1 cellular context compared by ENCODE assay signal in the genomic region with DNA sequence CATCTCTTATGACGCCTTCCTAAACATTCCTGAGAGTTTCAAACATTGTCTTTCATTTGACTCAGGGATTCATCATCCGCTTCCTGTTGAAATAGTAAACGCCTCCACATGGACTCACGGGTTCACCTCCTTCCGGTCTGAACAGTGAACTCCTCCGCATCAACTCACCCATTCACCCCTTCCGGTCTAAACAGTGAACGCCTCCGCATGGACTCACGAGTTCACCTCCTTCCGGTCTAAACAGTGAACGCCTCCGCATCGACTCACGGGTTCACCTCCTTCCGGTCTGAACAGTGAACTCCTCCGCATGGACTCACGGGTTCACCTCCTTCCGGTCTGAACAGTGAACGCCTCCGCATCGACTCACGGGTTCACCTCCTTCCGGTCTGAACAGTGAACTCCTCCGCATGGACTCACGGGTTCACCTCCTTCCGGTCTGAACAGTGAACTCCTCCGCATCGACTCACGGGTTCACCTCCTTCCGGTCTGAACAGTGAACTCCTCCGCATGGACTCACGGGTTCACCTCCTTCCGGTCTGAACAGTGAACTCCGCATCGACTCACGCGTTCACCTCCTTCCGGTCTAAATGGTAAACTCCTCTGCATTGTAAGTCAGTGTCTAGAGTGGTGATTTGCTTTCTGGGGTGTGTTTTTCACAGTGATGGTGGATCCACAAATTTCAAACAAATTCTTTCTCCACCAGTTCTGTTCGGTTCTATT.
TF ChIP-seq lines count a peak whose summit lies in the region.
"Not testable (repeated sequence)": the region's sequence is repeated elsewhere in the genome, so short reads cannot be mapped to it uniquely, and the experiment has no call there.

No MANE protein-coding gene starts in this region.

TF ChIP-seq in K562, 482 proteins besides CTCF, POLR2A, EP300 and RAD21:
- TF ChIP-seq ELF1 (tag; IDR thresholded peaks at IDR 0.05) = peak; percentile 90
- TF ChIP-seq GABPA (tag; conservative IDR thresholded peaks at IDR 0.05; ENCODE audit: low read depth) = peak; percentile 95
- peak; percentile 72 for TF ChIP-seq GABPB1 (CRISPR knock-in tag; IDR thresholded peaks at IDR 0.05)
- TF ChIP-seq, protein P1, sequence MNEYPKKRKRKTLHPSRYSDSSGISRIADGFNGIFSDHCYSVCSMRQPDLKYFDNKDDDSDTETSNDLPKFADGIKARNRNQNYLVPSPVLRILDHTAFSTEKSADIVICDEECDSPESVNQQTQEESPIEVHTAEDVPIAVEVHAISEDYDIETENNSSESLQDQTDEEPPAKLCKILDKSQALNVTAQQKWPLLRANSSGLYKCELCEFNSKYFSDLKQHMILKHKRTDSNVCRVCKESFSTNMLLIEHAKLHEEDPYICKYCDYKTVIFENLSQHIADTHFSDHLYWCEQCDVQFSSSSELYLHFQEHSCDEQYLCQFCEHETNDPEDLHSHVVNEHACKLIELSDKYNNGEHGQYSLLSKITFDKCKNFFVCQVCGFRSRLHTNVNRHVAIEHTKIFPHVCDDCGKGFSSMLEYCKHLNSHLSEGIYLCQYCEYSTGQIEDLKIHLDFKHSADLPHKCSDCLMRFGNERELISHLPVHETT (CRISPR knock-in tag; conservative IDR thresholded peaks at IDR 0.05 in 1 of 2, IDR thresholded peaks at IDR 0.05 in 1 of 2) = peak in 1 of 2 experiments; percentile 61; a peak in 1 of 4 replicates
- 0 out of 2 replicates have a peak, but pooled peaks have one; percentile 41 for TF ChIP-seq CBX1 (IDR thresholded peaks at IDR 0.05; ENCODE audit: low read depth)
- TF ChIP-seq NR2C2 (CRISPR knock-in tag; IDR thresholded peaks at IDR 0.05) = not testable (repeated sequence)
- TF ChIP-seq NR2C2 (tag; IDR thresholded peaks at IDR 0.05) = 0 out of 2 replicates have a peak, but pooled peaks have one; percentile 44
- TF ChIP-seq, protein P2, sequence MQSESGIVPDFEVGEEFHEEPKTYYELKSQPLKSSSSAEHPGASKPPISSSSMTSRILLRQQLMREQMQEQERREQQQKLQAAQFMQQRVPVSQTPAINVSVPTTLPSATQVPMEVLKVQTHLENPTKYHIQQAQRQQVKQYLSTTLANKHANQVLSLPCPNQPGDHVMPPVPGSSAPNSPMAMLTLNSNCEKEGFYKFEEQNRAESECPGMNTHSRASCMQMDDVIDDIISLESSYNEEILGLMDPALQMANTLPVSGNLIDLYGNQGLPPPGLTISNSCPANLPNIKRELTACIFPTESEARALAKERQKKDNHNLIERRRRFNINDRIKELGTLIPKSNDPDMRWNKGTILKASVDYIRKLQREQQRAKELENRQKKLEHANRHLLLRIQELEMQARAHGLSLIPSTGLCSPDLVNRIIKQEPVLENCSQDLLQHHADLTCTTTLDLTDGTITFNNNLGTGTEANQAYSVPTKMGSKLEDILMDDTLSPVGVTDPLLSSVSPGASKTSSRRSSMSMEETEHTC (IDR thresholded peaks at IDR 0.05) = peak; percentile 24; the same call in 1 of the 2 replicates
